21 cellular contexts compared by ENCODE assay signal in genomic region chr7:114312649-114313048, GRCh38.
DNase-seq lines count a peak whose midpoint lies in the region; ATAC-seq and TF ChIP-seq lines count a peak whose summit lies in the region.
"Had no signal": no experiment of that assay in that cellular context is flagged by ENCODE, and none has a peak within 500 bp of the region (broad histone marks: within the 10 kb centered on the region; RNA-seq: fewer than 3 reads in every experiment).

No MANE protein-coding gene starts in this region.

- no peak for TF ChIP-seq CTCF in LNCaP clone FGC (IDR thresholded peaks at IDR 0.05; ENCODE audit: control insufficient read depth, extremely low read depth, insufficient read depth)
- TF ChIP-seq CTCF in body of pancreas (IDR thresholded peaks at IDR 0.05) = no peak
- no peak for TF ChIP-seq CTCF in left lung (IDR thresholded peaks at IDR 0.05)

- H3K27me3 Mint-ChIP-seq in activated naive CD4-positive, alpha-beta T cell treated with anti-CD3 and anti-CD28 coated beads, Interleukin-2, amount 10 ng/mL, durations not matched to agents 7 days and 5 days = no peaks in the 10 kb centered on the region

- CTCF ChIA-PET in activated naive CD4-positive, alpha-beta T cell treated with anti-CD3 and anti-CD28 coated beads, Interleukin-2, amount 10 ng/mL, durations not matched to agents 7 days and 5 days (lab: Charles Lee) = no interaction called here

- H3K4me1 Mint-ChIP-seq in activated naive CD4-positive, alpha-beta T cell treated with anti-CD3 and anti-CD28 coated beads, Interleukin-2, amount 10 ng/mL, durations not matched to agents 7 days and 5 days = no peaks in the 10 kb centered on the region
- H3K4me1 Mint-ChIP-seq: CD8-positive, alpha-beta memory T cell had no signal

- peak; percentile 65 for ATAC-seq in body of pancreas
- peak; percentile 69 for ATAC-seq in left lung
- no peak for ATAC-seq in left lobe of liver
- no peak for ATAC-seq in GM19023 (IDR thresholded peaks at IDR 0.05; ENCODE audit: unreplicated experiment)
- ATAC-seq: Right ventricle myocardium inferior had no signal

- WGBS in body of pancreas, 2 donors = 44 to 69% methylated on average over 1 of the region's 1 CpG

- H3K36me3 Mint-ChIP-seq in activated naive CD4-positive, alpha-beta T cell treated with anti-CD3 and anti-CD28 coated beads, Interleukin-2, amount 10 ng/mL, durations not matched to agents 7 days and 5 days = no peaks in the 10 kb centered on the region
- H3K36me3 Mint-ChIP-seq: CD8-positive, alpha-beta memory T cell had no signal

- TF ChIP-seq POLR2A in body of pancreas (IDR thresholded peaks at IDR 0.05) = no peak

- H3K4me3 ChIP-seq in LNCaP clone FGC (ENCODE audit: low read depth, low read length) (no peak overlapping the region), body of pancreas (no peak overlapping the region), left lung (no peak overlapping the region)
- H3K4me3 ChIP-seq: Peyer's patch, SJSA1 had no signal

- no peak overlapping the region for H3K27ac Mint-ChIP-seq in activated naive CD4-positive, alpha-beta T cell treated with anti-CD3 and anti-CD28 coated beads, Interleukin-2, amount 10 ng/mL, durations not matched to agents 7 days and 5 days
- H3K27ac Mint-ChIP-seq: CD8-positive, alpha-beta memory T cell; HFFc6 had no signal

- no peak overlapping the region for H3K4me3 Mint-ChIP-seq in activated naive CD4-positive, alpha-beta T cell treated with anti-CD3 and anti-CD28 coated beads, Interleukin-2, amount 10 ng/mL, durations not matched to agents 7 days and 5 days
- H3K4me3 Mint-ChIP-seq: CD8-positive, alpha-beta memory T cell; HFFc6 had no signal

- H3K9me3 ChIP-seq in body of pancreas = no peaks in the 10 kb centered on the region
- H3K9me3 ChIP-seq in left lung = no peaks in the 10 kb centered on the region
- H3K9me3 ChIP-seq: Peyer's patch, SJSA1 had no signal

- H3K36me3 ChIP-seq in body of pancreas (replicated peaks in 1 of 2; ENCODE audit: insufficient read depth in 1 of 2, low read depth in 2 of 2) (no peaks in the 10 kb centered on the region), left lung (no peaks in the 10 kb centered on the region)
- H3K36me3 ChIP-seq: Peyer's patch, SJSA1 had no signal

- intact Hi-C loops in body of pancreas (cut with DNase I) (no loop called here), left lung (cut with DNase I) (no loop called here)

- H3K27ac ChIP-seq in body of pancreas (no peak overlapping the region), left lung (no peak overlapping the region)
- H3K27ac ChIP-seq: C4-2B, Peyer's patch, SJSA1 had no signal

- H3K4me1 ChIP-seq in body of pancreas (peaks cover 10% of the 10 kb centered on the region), left lung (no peaks in the 10 kb centered on the region)
- H3K4me1 ChIP-seq: Peyer's patch, SJSA1 had no signal

- DNase-seq in ELF-1 (ENCODE audit: low read depth, low spot score) (peak; percentile 10), LNCaP clone FGC (ENCODE audit: low read depth) (peak; percentile 28), body of pancreas (peak in 2 of 4 donors; percentile 6 to 27), left lung (no peak), KBM-7 (no peak), left lobe of liver (ENCODE audit: low spot score) (no peak)
- no peak for DNase-seq in activated naive CD4-positive, alpha-beta T cell treated with anti-CD3 and anti-CD28 coated beads, Interleukin-2, amount 10 ng/mL, durations not matched to agents 7 days and 5 days
- DNase-seq: CD8-positive, alpha-beta memory T cell; EL; H7; HFFc6; NCI-H1105; NCI-H1694; NCI-H2081 treated with DMSO at 0.1 percent for 48 hours; NCI-H510A; NCI-H774; Peyer's patch had no signal

- no peaks in the 10 kb centered on the region for H3K9me3 Mint-ChIP-seq in activated naive CD4-positive, alpha-beta T cell treated with anti-CD3 and anti-CD28 coated beads, Interleukin-2, amount 10 ng/mL, durations not matched to agents 7 days and 5 days

- in situ Hi-C loops in KBM-7 (cut with MboI; ENCODE audit: low pct_unique_long_range_greater_than_20kb, low sequenced_read_pairs) = no loop called here

- H3K27me3 ChIP-seq in body of pancreas (no peaks in the 10 kb centered on the region), left lung (no peaks in the 10 kb centered on the region)
- H3K27me3 ChIP-seq: Peyer's patch, SJSA1 had no signal

Comparison
In these comparisons a context has a peak if more than half of its experiments do, and no peak if none do; other contexts are left out.
1. DNase-seq: peak in ELF-1 (single experiment) and LNCaP clone FGC (single experiment); none in left lung (0 of 2), KBM-7 (single experiment), activated naive CD4-positive, alpha-beta T cell treated with anti-CD3 and anti-CD28 coated beads, Interleukin-2, amount 10 ng/mL, durations not matched to agents 7 days and 5 days (single experiment) and left lobe of liver (single experiment).
2. ATAC-seq: peak in body of pancreas (single experiment) and left lung (single experiment); none in left lobe of liver (single experiment) and GM19023 (single experiment).